8 cellular contexts compared by ENCODE assay signal in genomic region chr17:83078378-83079339, GRCh38. TPM values are rescaled to one million over a fixed set of nuclear protein-coding genes. Genes with fewer than 3 reads are reported as not detected.
DNase-seq lines count a peak whose midpoint lies in the region; ATAC-seq and TF ChIP-seq lines count a peak whose summit lies in the region.

No MANE protein-coding gene starts in this region.

- H3K27ac ChIP-seq in VCaP = peak overlapping the region; percentile 80; the same call in 1 of the 2 replicates
- H3K27ac ChIP-seq in psoas muscle = peak overlapping the region; percentile 53

- peaks cover 0 to 14% (median 7%) of the 10 kb centered on the region in 3 donors for H3K27me3 ChIP-seq in psoas muscle (ENCODE audit: insufficient read depth in 3 of 3, low read length in 2 of 3)

- WGBS in psoas muscle, 3 donors = 7 to 15% (median 11%) methylated on average over 53 to 91 of the region's 91 CpGs

- H3K9me3 ChIP-seq in psoas muscle = no peaks in the 10 kb centered on the region

- peaks cover 7% of the 10 kb centered on the region for H3K4me1 ChIP-seq in psoas muscle

- ATAC-seq in psoas muscle = peak; percentile 3 to 56 (median 44)
- ATAC-seq in GM21390 (IDR thresholded peaks at IDR 0.05; ENCODE audit: unreplicated experiment) = no peak
- no peak for ATAC-seq in GM21515 (IDR thresholded peaks at IDR 0.05; ENCODE audit: unreplicated experiment)

- H3K4me3 ChIP-seq in foreskin fibroblast (ENCODE audit: low read depth in 1 of 2, low read length in 2 of 2) = peak overlapping the region; percentile 43 to 53
- peak overlapping the region; percentile 75 for H3K4me3 ChIP-seq in psoas muscle

- no peak for TF ChIP-seq CTCF in VCaP (conservative IDR thresholded peaks at IDR 0.05)
- TF ChIP-seq CTCF in foreskin fibroblast (IDR thresholded peaks at IDR 0.05; ENCODE audit: low read depth, low read length) = no peak
- no peak for TF ChIP-seq CTCF in psoas muscle (IDR thresholded peaks at IDR 0.05)

- DNase-seq in DMS53 (lab: John Stamatoyannopoulos, UW) = peak; percentile 60
- DNase-seq in DMS53 treated with DMSO at 0.1 percent for 48 hours (lab: John Stamatoyannopoulos, UW; ENCODE audit: unreplicated experiment) = no peak
- peak in 1 of 2 donors; percentile 44 for DNase-seq in foreskin fibroblast
- DNase-seq in psoas muscle = no peak
- no peak for DNase-seq in midbrain (lab: John Stamatoyannopoulos, UW)

- no peaks in the 10 kb centered on the region for H3K36me3 ChIP-seq in psoas muscle (ENCODE audit: insufficient read depth in 1 of 2, low read depth in 1 of 2)

- intact Hi-C loops in psoas muscle (cut with DNase I) = no loop called here

RNA-seq across cellular contexts. Expression of gene METRNL, which starts 0.8 kb away (rescaled TPM):
- total RNA-seq in psoas muscle = 10 to 100 TPM in 3 of 4 donors, 1 to 10 TPM in 1; 9.3 to 24.0 (median 11.1) TPM
- polyA plus RNA-seq in psoas muscle = 10 to 100 TPM in 2 of 3 donors, 1 to 10 TPM in 1; 6.7 to 81.7 (median 12.3) TPM

Comparison
In these comparisons a context has a peak if more than half of its experiments do, and no peak if none do; other contexts are left out.
1. ATAC-seq: peak in psoas muscle (4 of 4); none in GM21390 (single experiment) and GM21515 (single experiment).